Comparison of ENCODE assay signal across 12 cellular contexts in genomic region chr2:110149330-110150220, GRCh38. TPM values are rescaled to one million over a fixed set of nuclear protein-coding genes. Genes with fewer than 3 reads are reported as not detected.
DNase-seq lines count a peak whose midpoint lies in the region; ATAC-seq and TF ChIP-seq lines count a peak whose summit lies in the region.
"Had no signal": no experiment of that assay in that cellular context is flagged by ENCODE, and none has a peak within 500 bp of the region (broad histone marks: within the 10 kb centered on the region; RNA-seq: fewer than 3 reads in every experiment).

No MANE protein-coding gene starts in this region.

- peaks cover 15% of the 10 kb centered on the region for H3K9me3 Mint-ChIP-seq in activated CD4-positive, alpha-beta T cell treated with anti-CD3 and anti-CD28 coated beads, Interleukin-2, amount 10 ng/mL, durations not matched to agents 24 days and 14 days

- peak overlapping the region; percentile 77 for H3K9ac ChIP-seq in skeletal muscle satellite cell (ENCODE audit: low read depth, low read length)

- TF ChIP-seq CTCF in RWPE1 (conservative IDR thresholded peaks at IDR 0.05; ENCODE audit: low read depth): no peak
- no peak for TF ChIP-seq CTCF in transverse colon (IDR thresholded peaks at IDR 0.05)

- H3K27ac Mint-ChIP-seq in activated CD4-positive, alpha-beta T cell treated with anti-CD3 and anti-CD28 coated beads, Interleukin-2, amount 10 ng/mL, durations not matched to agents 24 days and 14 days: peak overlapping the region; percentile 76

- peaks cover 2% of the 10 kb centered on the region for H3K9me3 ChIP-seq in skeletal muscle satellite cell (replicated peaks; ENCODE audit: low read length)
- no peaks in the 10 kb centered on the region for H3K9me3 ChIP-seq in transverse colon
- H3K9me3 ChIP-seq: prostate gland had no signal

- peaks cover 18% of the 10 kb centered on the region for H3K4me1 Mint-ChIP-seq in activated CD4-positive, alpha-beta T cell treated with anti-CD3 and anti-CD28 coated beads, Interleukin-2, amount 10 ng/mL, durations not matched to agents 24 days and 14 days

- H3K27me3 Mint-ChIP-seq in activated CD4-positive, alpha-beta T cell treated with anti-CD3 and anti-CD28 coated beads, Interleukin-2, amount 10 ng/mL, durations not matched to agents 24 days and 14 days: no peaks in the 10 kb centered on the region

- H3K36me3 Mint-ChIP-seq in activated CD4-positive, alpha-beta T cell treated with anti-CD3 and anti-CD28 coated beads, Interleukin-2, amount 10 ng/mL, durations not matched to agents 24 days and 14 days (ENCODE audit: low read depth): peaks cover 9% of the 10 kb centered on the region

- WGBS in transverse colon (ENCODE audit: low coverage in 1 of 2), 2 donors: 77 to 88% methylated on average over 1 to 6 of the region's 6 CpGs

- peaks cover 17% of the 10 kb centered on the region for H3K4me1 ChIP-seq in skeletal muscle satellite cell (ENCODE audit: control insufficient read depth, insufficient read depth, low read length)
- no peaks in the 10 kb centered on the region for H3K4me1 ChIP-seq in transverse colon
- H3K4me1 ChIP-seq: prostate gland had no signal

- POLR2A ChIA-PET in RWPE1 (lab: Yijun Ruan, JAX; ENCODE audit: low non-redundant PET): no interaction called here

- H3K27ac ChIP-seq in RWPE1 (peak overlapping the region; percentile 58; the same call in 1 of the 2 replicates), transverse colon (no peak overlapping the region)
- H3K27ac ChIP-seq: prostate gland had no signal

- peak overlapping the region; percentile 68 for H3K4me2 ChIP-seq in skeletal muscle satellite cell (ENCODE audit: low read length)

- CTCF ChIA-PET in RWPE1 (lab: Yijun Ruan, JAX): interaction anchor here (0.6 kb wide), 1 partner anchor 34 kb away, joined by 5 read pairs; the partner anchor contains the start of gene MALL

- intact Hi-C loops in activated CD4-positive, alpha-beta T cell treated with anti-CD3 and anti-CD28 coated beads, Interleukin-2, amount 10 ng/mL, durations not matched to agents 24 days and 14 days (cut with micrococcal nuclease): loop anchor here (10.0 kb wide), 1 partner anchor 595 kb away; no protein-coding TSS in a partner anchor
- intact Hi-C loops in transverse colon (cut with DNase I; ENCODE audit: low total_unique reads): no loop called here

- in situ Hi-C loops in transverse colon (cut with MboI; ENCODE audit: low pct_ligation_motif_present in 1 of 4, low pct_unique_long_range_greater_than_20kb in 1 of 4, low sequenced_read_pairs in 3 of 4): no loop called here

- no peak for TF ChIP-seq POLR2A in erythroblast (IDR thresholded peaks at IDR 0.05; ENCODE audit: low read length)
- no peak for TF ChIP-seq POLR2A in transverse colon (IDR thresholded peaks at IDR 0.05)

- peak overlapping the region; percentile 32 for H3K4me3 Mint-ChIP-seq in activated CD4-positive, alpha-beta T cell treated with anti-CD3 and anti-CD28 coated beads, Interleukin-2, amount 10 ng/mL, durations not matched to agents 24 days and 14 days

- TF ChIP-seq EP300 in transverse colon (IDR thresholded peaks at IDR 0.05; ENCODE audit: low read depth): no peak

- no peak for DNase-seq in activated CD4-positive, alpha-beta T cell treated with anti-CD3 and anti-CD28 coated beads, Interleukin-2, amount 10 ng/mL, durations not matched to agents 24 days and 14 days
- no peak for DNase-seq in activated CD4-positive, alpha-beta T cell treated with anti-CD3 and anti-CD28 coated beads for 1 hour
- DNase-seq in RWPE1 (ENCODE audit: low spot score): peak; percentile 84
- DNase-seq in fibroblast of gingiva (ENCODE audit: low read depth): peak; percentile 8
- DNase-seq in erythroblast (lab: John Stamatoyannopoulos, UW): no peak
- no peak for DNase-seq in transverse colon
- DNase-seq: activated CD4-positive, alpha-beta T cell treated with anti-CD3 and anti-CD28 coated beads, Interleukin-2, amount 50 U/mL, for 4 hours; AML-193; left cardiac atrium had no signal

- H3K27me3 ChIP-seq in skeletal muscle satellite cell (ENCODE audit: control insufficient read depth, insufficient read depth, low read length) (no peaks in the 10 kb centered on the region), transverse colon (no peaks in the 10 kb centered on the region)

- ATAC-seq in HG03097 (IDR thresholded peaks at IDR 0.05; ENCODE audit: low FRiP score, unreplicated experiment): no peak

- H3K4me3 ChIP-seq in skeletal muscle satellite cell (ENCODE audit: low read length) (peak overlapping the region; percentile 50), transverse colon (no peak overlapping the region)
- H3K4me3 ChIP-seq: prostate gland had no signal

- H3K36me3 ChIP-seq in skeletal muscle satellite cell (ENCODE audit: insufficient read depth, low read length): no peaks in the 10 kb centered on the region
- H3K36me3 ChIP-seq in transverse colon: no peaks in the 10 kb centered on the region
- H3K36me3 ChIP-seq: prostate gland had no signal

RNA-seq across cellular contexts. Expression of gene MALL, which starts 34.0 kb away (rescaled TPM):
- total RNA-seq in activated CD4-positive, alpha-beta T cell treated with anti-CD3 and anti-CD28 coated beads, Interleukin-2, amount 10 ng/mL, durations not matched to agents 24 days and 14 days: 1.2 and 1.8 TPM in 2 replicates
- total RNA-seq in skeletal muscle satellite cell (2012; rRNA removed): 2.0 and 5.9 TPM in 2 replicates
- total RNA-seq in transverse colon: 100 to 1,000 TPM; 205 to 499 (median 299) TPM

RNA-seq across cellular contexts. Expression of gene NPHP1, which starts 55.2 kb away (rescaled TPM):
- 0.21 and 0.44 TPM in 2 replicates for total RNA-seq in activated CD4-positive, alpha-beta T cell treated with anti-CD3 and anti-CD28 coated beads, Interleukin-2, amount 10 ng/mL, durations not matched to agents 24 days and 14 days
- total RNA-seq in skeletal muscle satellite cell (2012; rRNA removed): 3.5 and 6.3 TPM in 2 replicates
- under 1 TPM in 3 of 4 donors, not detected in 1; 0.55 to 0.95 (median 0.60) TPM for total RNA-seq in transverse colon

Comparison
In these comparisons a context has a peak if more than half of its experiments do, and no peak if none do; other contexts are left out.
1. DNase-seq: peak in RWPE1 (single experiment) and fibroblast of gingiva (single experiment); none in activated CD4-positive, alpha-beta T cell treated with anti-CD3 and anti-CD28 coated beads, Interleukin-2, amount 10 ng/mL, durations not matched to agents 24 days and 14 days (single experiment), activated CD4-positive, alpha-beta T cell treated with anti-CD3 and anti-CD28 coated beads for 1 hour (single experiment), erythroblast (0 of 2) and transverse colon (single experiment).
2. RNA of gene MALL, which starts 34.0 kb away (total RNA-seq): 205 to 499 TPM in transverse colon; 1.2 to 1.8 TPM in activated CD4-positive, alpha-beta T cell treated with anti-CD3 and anti-CD28 coated beads, Interleukin-2, amount 10 ng/mL, durations not matched to agents 24 days and 14 days; every median in the first group is over 10 times any median in the second.